Comparison of ENCODE assay signal across 27 cellular contexts in the genomic region with DNA sequence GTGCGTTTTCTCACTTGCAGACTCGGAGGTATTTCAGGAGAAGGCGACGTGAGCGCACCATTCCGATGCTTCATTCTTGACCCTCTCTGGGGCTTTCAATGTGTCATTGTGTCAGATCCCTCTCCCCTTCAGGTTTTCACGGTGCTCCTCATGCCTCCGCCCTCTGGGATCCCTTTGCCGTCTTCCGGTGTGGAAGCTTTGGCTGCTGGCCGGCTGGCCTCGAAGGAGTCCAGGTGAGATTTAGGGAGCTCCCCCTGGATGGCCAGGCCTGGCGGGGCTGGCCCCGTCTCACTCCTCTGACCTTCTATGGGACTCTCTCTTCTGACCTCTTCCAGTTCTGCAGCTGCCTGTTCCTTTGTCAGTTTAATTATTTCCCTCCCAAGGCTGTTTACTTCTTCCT. TPM values are rescaled to one million over a fixed set of nuclear protein-coding genes. Genes with fewer than 3 reads are reported as not detected.
"Had no signal": no experiment of that assay in that cellular context is flagged by ENCODE, and none has a peak within 500 bp of the region (broad histone marks: within the 10 kb centered on the region; RNA-seq: fewer than 3 reads in every experiment).

No MANE protein-coding gene starts in this region.

- H3K9me3 ChIP-seq: esophagus squamous epithelium had no signal

- H3K27me3 ChIP-seq: brain microvascular endothelial cell, esophagus squamous epithelium had no signal

- H3K27ac ChIP-seq: brain microvascular endothelial cell, esophagus squamous epithelium, WERI-Rb-1 had no signal

- H3K4me3 ChIP-seq: esophagus squamous epithelium had no signal

- ATAC-seq: activated CD4-positive, CD25-positive, alpha-beta regulatory T cell treated with anti-CD3 and anti-CD28 coated beads, Interleukin-2, amount 50 U/mL, for 24 hours; activated CD8-positive, alpha-beta T cell treated with anti-CD3 and anti-CD28 coated beads for 36 hours; activated T-cell treated with anti-CD3 and anti-CD28 coated beads, Interleukin-2, amount 50 U/mL, for 4 hours; activated T-helper 17 cell treated with anti-CD3 and anti-CD28 coated beads, Interleukin-2, amount 50 U/mL, for 72 hours; effector memory CD8-positive, alpha-beta T cell; T-cell had no signal

- H3K36me3 ChIP-seq: brain microvascular endothelial cell, WERI-Rb-1 had no signal

- DNase-seq: activated B cell treated with CpG ODN at 0.5 μM for 24 hours; activated CD4-positive, alpha-beta T cell treated with anti-CD3 and anti-CD28 coated beads for 48 hours; activated CD4-positive, alpha-beta T cell treated with anti-CD3 and anti-CD28 coated beads, Interleukin-2, amount 50 U/mL, for 1 hour; activated CD4-positive, alpha-beta T cell treated with anti-CD3 and anti-CD28 coated beads, Interleukin-2, amount 50 U/mL, for 48 hours; activated CD8-positive, alpha-beta memory T cell treated with anti-CD3 and anti-CD28 coated beads for 24 hours; activated CD8-positive, alpha-beta T cell treated with anti-CD3 and anti-CD28 coated beads for 36 hours; activated effector memory CD4-positive, alpha-beta T cell treated with Interleukin-2 at 50 U/mL for 16 hours; activated gamma-delta T cell treated with Interleukin-2 at 50 U/mL for 16 hours; activated naive CD4-positive, alpha-beta T cell treated with anti-CD3 and anti-CD28 coated beads, Interleukin-2, amount 50 U/mL, for 16 hours; activated naive CD4-positive, alpha-beta T cell treated with Interleukin-2 at 50 U/mL for 16 hours; activated T-cell treated with anti-CD3 and anti-CD28 coated beads, Interleukin-2, amount 50 U/mL, for 4 hours; amniotic stem cell; anterior cingulate cortex; brain microvascular endothelial cell; cortex of kidney; dermis blood vessel endothelial cell; effector CD4-positive, alpha-beta T cell; effector memory CD8-positive, alpha-beta T cell; erythroblast; esophagus squamous epithelium; foreskin melanocyte; T-cell; T1000; WERI-Rb-1 had no signal

RNA-seq across cellular contexts. Expression of a gene that starts 12.9 kb away (rescaled TPM):
- total RNA-seq: activated B cell treated with CpG ODN at 0.5 μM for 24 hours; activated CD8-positive, alpha-beta T cell treated with anti-CD3 and anti-CD28 coated beads for 36 hours; activated T-helper 17 cell treated with anti-CD3 and anti-CD28 coated beads, Interleukin-2, amount 50 U/mL, for 72 hours; bronchial epithelial cell; dermis blood vessel endothelial cell had no signal
